In the genomic region with DNA sequence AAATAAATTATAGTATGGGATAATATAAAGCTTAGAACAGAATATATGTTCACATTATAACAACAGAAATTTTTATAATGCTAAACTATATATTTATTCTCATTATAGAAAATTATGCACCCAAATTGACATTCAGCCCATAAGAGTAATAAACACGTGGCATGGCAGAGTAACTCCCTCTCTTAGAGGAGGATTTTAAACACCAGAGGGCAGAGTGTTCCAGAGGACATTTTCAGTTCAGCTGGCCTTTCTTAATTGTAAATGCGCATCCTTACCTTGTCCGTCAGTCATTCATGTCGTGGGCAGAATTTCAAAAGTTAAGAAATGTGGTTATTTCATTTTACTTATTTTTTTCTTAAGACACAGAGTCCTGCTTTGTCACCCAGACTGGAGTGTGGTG, we compare ENCODE assay signal across 13 cellular contexts.
DNase-seq lines count a peak whose midpoint lies in the region; ATAC-seq and TF ChIP-seq lines count a peak whose summit lies in the region.
"Had no signal": no experiment of that assay in that cellular context is flagged by ENCODE, and none has a peak within 500 bp of the region (broad histone marks: within the 10 kb centered on the region; RNA-seq: fewer than 3 reads in every experiment).

No MANE protein-coding gene starts in this region.

- H3K27ac Mint-ChIP-seq in H9, result no peak overlapping the region
- no peak overlapping the region for H3K27ac Mint-ChIP-seq in CD8-positive, alpha-beta T cell
- H3K27ac Mint-ChIP-seq: naive thymus-derived CD8-positive, alpha-beta T cell had no signal

- no peak overlapping the region for H4K5ac ChIP-seq in H9 (ENCODE audit: insufficient read length, low read depth, low read length)

- DNase-seq in AG09319 (ENCODE audit: extremely low read depth, low read depth), result no peak
- no peak for DNase-seq in H9
- peak; percentile 19 for DNase-seq in RPMI7951 (ENCODE audit: low read depth)
- DNase-seq in iPS-NIHi11 (ENCODE audit: low spot score), result peak; percentile 22
- no peak for DNase-seq in islet precursor cell
- DNase-seq in NCI-H345 treated with DMSO at 0.1 percent for 48 hours (lab: John Stamatoyannopoulos, UW; ENCODE audit: unreplicated experiment), result no peak
- DNase-seq in CD8-positive, alpha-beta T cell, result no peak
- DNase-seq: central memory CD4-positive, alpha-beta T cell; COR-L47; naive thymus-derived CD8-positive, alpha-beta T cell; stimulated activated CD4-positive, alpha-beta T cell treated with anti-CD3 and anti-CD28 coated beads, Interleukin-4, amount 100 ng/mL, for 4 hours; T-helper 9 cell had no signal

- H3K27me3 Mint-ChIP-seq in H9 (ENCODE audit: low read depth), result no peaks in the 10 kb centered on the region
- no peaks in the 10 kb centered on the region for H3K27me3 Mint-ChIP-seq in CD8-positive, alpha-beta T cell (ENCODE audit: low read depth)
- H3K27me3 Mint-ChIP-seq: naive thymus-derived CD8-positive, alpha-beta T cell had no signal

- H3K4me1 ChIP-seq in H9 (ENCODE audit: insufficient read depth, low read length), result no peaks in the 10 kb centered on the region
- H3K4me1 ChIP-seq in CD8-positive, alpha-beta T cell (ENCODE audit: insufficient read depth, low read length), result no peaks in the 10 kb centered on the region

- H3K23me2 ChIP-seq in H9 (ENCODE audit: insufficient read length, low read depth, low read length, poor library complexity, severe bottlenecking), result no peaks in the 10 kb centered on the region

- no peak overlapping the region for H3K4me2 ChIP-seq in H9 (ENCODE audit: insufficient read depth, insufficient read length, low read length)

- H3K4me3 Mint-ChIP-seq in H9, result no peak overlapping the region
- H3K4me3 Mint-ChIP-seq in CD8-positive, alpha-beta T cell, result no peak overlapping the region
- H3K4me3 Mint-ChIP-seq: naive thymus-derived CD8-positive, alpha-beta T cell had no signal

- H3K27me3 ChIP-seq in H9 (ENCODE audit: insufficient read depth, low read length), result no peaks in the 10 kb centered on the region
- no peaks in the 10 kb centered on the region for H3K27me3 ChIP-seq in CD8-positive, alpha-beta T cell (ENCODE audit: insufficient read depth, low read length)

- H3T11ph ChIP-seq in H9 (ENCODE audit: low read length), result no peak overlapping the region

- ATAC-seq in CD8-positive, alpha-beta T cell, result no peak
- no peak for ATAC-seq in GM21737 (IDR thresholded peaks at IDR 0.05; ENCODE audit: unreplicated experiment)
- ATAC-seq: naive thymus-derived CD8-positive, alpha-beta T cell had no signal

- no peaks in the 10 kb centered on the region for H3K79me2 ChIP-seq in H9 (ENCODE audit: insufficient read depth, low read length)

- no peak overlapping the region for H2BK12ac ChIP-seq in H9 (ENCODE audit: insufficient read length, low read depth, low read length)

- no peak overlapping the region for H2BK20ac ChIP-seq in H9 (ENCODE audit: low read depth, low read length, poor library complexity, severe bottlenecking)

- no peaks in the 10 kb centered on the region for H3K9me3 Mint-ChIP-seq in H9
- no peaks in the 10 kb centered on the region for H3K9me3 Mint-ChIP-seq in CD8-positive, alpha-beta T cell
- H3K9me3 Mint-ChIP-seq: naive thymus-derived CD8-positive, alpha-beta T cell had no signal

- no CpG with 5 or more reads among the region's 4 CpGs for WGBS in H9 (ENCODE audit: extremely low coverage, insufficient read length, low lambda C conversion rate)

- no peak overlapping the region for H3K4me3 ChIP-seq in CD8-positive, alpha-beta T cell (ENCODE audit: low read depth, low read length)

- H3K56ac ChIP-seq in H9 (ENCODE audit: insufficient read length, low read depth, low read length), result no peak overlapping the region

- no peak overlapping the region for H3K9ac ChIP-seq in H9 (ENCODE audit: extremely low read depth, insufficient read length, low read length)

- TF ChIP-seq CTCF in AG09319 (IDR thresholded peaks at IDR 0.05; ENCODE audit: low read depth, low read length), result peak; percentile 16
- peak; percentile 64 for TF ChIP-seq CTCF in H9 (conservative IDR thresholded peaks at IDR 0.05)
- no peak for TF ChIP-seq CTCF in CD8-positive, alpha-beta T cell (IDR thresholded peaks at IDR 0.05)

- no peak overlapping the region for H2AK5ac ChIP-seq in H9 (ENCODE audit: insufficient read length, low read length)

- no peak overlapping the region for H2BK120ac ChIP-seq in H9 (ENCODE audit: low read depth, low read length, poor library complexity, severe bottlenecking)

- H3K4ac ChIP-seq in H9 (ENCODE audit: low read depth, low read length), result no peak overlapping the region

- POLR2A ChIA-PET in CD8-positive, alpha-beta T cell (lab: Charles Lee), result no interaction called here

- H4K8ac ChIP-seq in H9 (replicated peaks; ENCODE audit: insufficient read length, low read depth, low read length), result no peak overlapping the region

- H2BK5ac ChIP-seq in H9 (ENCODE audit: insufficient read length, low read length), result no peak overlapping the region

- H2AFZ ChIP-seq in H9 (ENCODE audit: low read length), result no peak overlapping the region

- H3K18ac ChIP-seq in H9 (ENCODE audit: insufficient read length, low read depth, low read length), result no peak overlapping the region

- no peak overlapping the region for H3K23ac ChIP-seq in H9 (ENCODE audit: insufficient read length, low read depth, low read length)

- intact Hi-C loops in CD8-positive, alpha-beta T cell (cut with DNase I, micrococcal nuclease), result no loop called here

- H3K79me1 ChIP-seq in H9 (ENCODE audit: insufficient read depth, low read depth, low read length, poor library complexity, severe bottlenecking), result no peaks in the 10 kb centered on the region

- no peak overlapping the region for H3K14ac ChIP-seq in H9 (ENCODE audit: insufficient read depth, low read length)

- CTCF ChIA-PET in CD8-positive, alpha-beta T cell (lab: Charles Lee), result no interaction called here

- H3K36me3 Mint-ChIP-seq in H9 (ENCODE audit: insufficient read depth in 1 of 3, low read depth in 3 of 3), result no peaks in the 10 kb centered on the region
- H3K36me3 Mint-ChIP-seq in CD8-positive, alpha-beta T cell, result no peaks in the 10 kb centered on the region

- no peaks in the 10 kb centered on the region for H3K9me3 ChIP-seq in H9 (ENCODE audit: control insufficient read depth, low read depth, low read length)
- H3K9me3 ChIP-seq in CD8-positive, alpha-beta T cell (ENCODE audit: low read length), result no peaks in the 10 kb centered on the region

- H4K91ac ChIP-seq in H9 (ENCODE audit: insufficient read length, low read depth, low read length), result no peak overlapping the region

- H3K36me3 ChIP-seq in CD8-positive, alpha-beta T cell (ENCODE audit: insufficient read depth, low read length), result no peaks in the 10 kb centered on the region

- no peak overlapping the region for H2BK15ac ChIP-seq in H9 (ENCODE audit: low read depth, low read length)

- no peaks in the 10 kb centered on the region for H4K20me1 ChIP-seq in H9 (ENCODE audit: control insufficient read depth, insufficient read depth, insufficient read length)

- H3K27ac ChIP-seq in H9 (ENCODE audit: insufficient read length, low read depth, low read length), result no peak overlapping the region
- H3K27ac ChIP-seq in CD8-positive, alpha-beta T cell (ENCODE audit: low read depth, low read length), result no peak overlapping the region

- peaks cover 0 to 2% of the 10 kb centered on the region in 2 experiments; a peak in 1 of 4 replicates for H3K4me1 Mint-ChIP-seq in H9
- no peaks in the 10 kb centered on the region for H3K4me1 Mint-ChIP-seq in CD8-positive, alpha-beta T cell (ENCODE audit: low read depth)
- H3K4me1 Mint-ChIP-seq: naive thymus-derived CD8-positive, alpha-beta T cell had no signal

Comparison
In these comparisons a context has a peak if more than half of its experiments do, and no peak if none do; other contexts are left out.
1. DNase-seq: peak in RPMI7951 (single experiment) and iPS-NIHi11 (single experiment); none in AG09319 (single experiment), H9 (single experiment), islet precursor cell (single experiment), NCI-H345 treated with DMSO at 0.1 percent for 48 hours (single experiment) and CD8-positive, alpha-beta T cell (0 of 7).